In genomic region chr1:5796028-5796427, GRCh38 we compare ENCODE assay signal across 30 cellular contexts.
"Had no signal": no experiment of that assay in that cellular context is flagged by ENCODE, and none has a peak within 500 bp of the region (broad histone marks: within the 10 kb centered on the region; RNA-seq: fewer than 3 reads in every experiment).

No MANE protein-coding gene starts in this region.

- H3K9me3 Mint-ChIP-seq: activated naive CD4-positive, alpha-beta T cell treated with anti-CD3 and anti-CD28 coated beads, Interleukin-2, amount 50 U/mL, for 24 hours had no signal

- ATAC-seq: activated CD8-positive, alpha-beta memory T cell treated with anti-CD3 and anti-CD28 coated beads, Interleukin-2, amount 10 ng/mL, durations not matched to agents 7 days and 5 days; body of pancreas; left lung; lower lobe of right lung; naive thymus-derived CD8-positive, alpha-beta T cell; T-helper 17 cell had no signal

- H3K4me3 ChIP-seq: adrenal gland, body of pancreas, cardiac muscle cell, colonic mucosa, esophagus squamous epithelium, left lung, lower lobe of right lung, right atrium auricular region, smooth muscle cell, thoracic aorta had no signal

- FAIRE-seq: endometrium, frontal cortex, islet of Langerhans, urothelium cell line had no signal

- H3K4me3 Mint-ChIP-seq: activated CD8-positive, alpha-beta memory T cell treated with anti-CD3 and anti-CD28 coated beads, Interleukin-2, amount 10 ng/mL, durations not matched to agents 7 days and 5 days; activated naive CD4-positive, alpha-beta T cell treated with anti-CD3 and anti-CD28 coated beads, Interleukin-2, amount 50 U/mL, for 24 hours; naive thymus-derived CD8-positive, alpha-beta T cell; T-helper 17 cell had no signal

- H3K27me3 ChIP-seq: adrenal gland, body of pancreas, cardiac muscle cell, colonic mucosa, right atrium auricular region had no signal

- H3K27ac Mint-ChIP-seq: activated CD8-positive, alpha-beta memory T cell treated with anti-CD3 and anti-CD28 coated beads, Interleukin-2, amount 10 ng/mL, durations not matched to agents 7 days and 5 days; activated naive CD4-positive, alpha-beta T cell treated with anti-CD3 and anti-CD28 coated beads, Interleukin-2, amount 50 U/mL, for 24 hours; T-helper 17 cell had no signal

- H3K36me3 ChIP-seq: adrenal gland, cardiac muscle cell, colonic mucosa, esophagus squamous epithelium, left lung, lower lobe of right lung, right atrium auricular region, thoracic aorta, WERI-Rb-1 had no signal

- DNase-seq: activated CD4-positive, alpha-beta T cell treated with anti-CD3 and anti-CD28 coated beads, Interleukin-2, amount 50 U/mL, for 48 hours; activated CD8-positive, alpha-beta memory T cell treated with anti-CD3 and anti-CD28 coated beads, Interleukin-2, amount 10 ng/mL, durations not matched to agents 7 days and 5 days; activated gamma-delta T cell treated with Interleukin-2 at 50 U/mL for 16 hours; adrenal gland; aorta; body of pancreas; cerebellar nuclear complex; colonic mucosa; effector CD8-positive, alpha-beta T cell; esophagus squamous epithelium; lower lobe of right lung; mesenchymal stem cell; naive thymus-derived CD8-positive, alpha-beta T cell; SK-N-SH; stimulated activated CD4-positive, alpha-beta T cell treated with anti-CD3 and anti-CD28 coated beads, Interleukin-2, amount 100 ng/mL, for 24 hours; stimulated activated naive CD4-positive, alpha-beta T cell treated with Interleukin-2 at 50 U/mL for 16 hours; T-helper 17 cell; T1000; trophoblast cell; WERI-Rb-1 had no signal

- H3K4me1 Mint-ChIP-seq: activated CD8-positive, alpha-beta memory T cell treated with anti-CD3 and anti-CD28 coated beads, Interleukin-2, amount 10 ng/mL, durations not matched to agents 7 days and 5 days; activated naive CD4-positive, alpha-beta T cell treated with anti-CD3 and anti-CD28 coated beads, Interleukin-2, amount 50 U/mL, for 24 hours; naive thymus-derived CD8-positive, alpha-beta T cell; T-helper 17 cell had no signal

- H3K36me3 Mint-ChIP-seq: activated CD8-positive, alpha-beta memory T cell treated with anti-CD3 and anti-CD28 coated beads, Interleukin-2, amount 10 ng/mL, durations not matched to agents 7 days and 5 days; activated naive CD4-positive, alpha-beta T cell treated with anti-CD3 and anti-CD28 coated beads, Interleukin-2, amount 50 U/mL, for 24 hours had no signal
